ENCODE assay signal across 8 cellular contexts in the genomic region with DNA sequence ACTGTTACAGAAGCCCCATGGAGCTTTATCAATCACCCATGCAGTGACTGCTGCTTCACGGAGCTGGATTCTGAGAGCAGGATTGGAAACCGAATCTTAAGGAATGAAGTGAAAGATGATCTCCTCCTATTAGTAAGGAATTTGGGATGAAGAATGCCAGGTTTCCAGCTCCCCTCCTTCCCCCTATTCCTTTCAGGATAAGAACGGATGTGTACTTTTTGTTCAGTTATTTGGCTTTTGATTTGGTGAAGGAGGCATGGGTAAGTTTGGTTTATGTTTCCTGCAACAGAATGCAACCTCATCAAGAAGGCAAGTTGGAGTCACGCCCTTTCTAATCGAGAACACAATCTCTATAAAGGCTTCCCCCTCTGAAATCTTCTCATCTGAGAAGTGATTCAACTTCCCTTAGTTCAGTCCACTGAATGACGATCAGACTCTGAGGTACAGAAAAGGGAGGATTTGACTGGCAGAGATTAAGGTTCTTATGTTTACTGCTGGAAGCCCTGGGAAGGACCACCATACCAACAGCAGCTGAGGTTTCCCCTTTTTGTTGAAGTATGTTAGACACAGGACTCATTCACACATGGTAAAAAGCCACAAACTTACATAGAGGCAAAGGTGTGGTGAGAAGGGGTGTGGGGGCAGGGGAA. TPM values are rescaled to one million over a fixed set of nuclear protein-coding genes. Genes with fewer than 3 reads are reported as not detected.
DNase-seq lines count a peak whose midpoint lies in the region; ATAC-seq and TF ChIP-seq lines count a peak whose summit lies in the region.

No MANE protein-coding gene starts in this region.

- H3K4me1 ChIP-seq in adrenal gland (replicated peaks in 1 of 2) (peaks cover 52 to 78% of the 10 kb centered on the region in 2 donors), left lung (peaks cover 53 to 97% of the 10 kb centered on the region in 2 donors), upper lobe of left lung (peaks cover 70 to 78% (median 75%) of the 10 kb centered on the region in 4 donors)

- no peaks in the 10 kb centered on the region for H3K27me3 ChIP-seq in adrenal gland
- H3K27me3 ChIP-seq in left lung = no peaks in the 10 kb centered on the region
- H3K27me3 ChIP-seq in upper lobe of left lung = no peaks in the 10 kb centered on the region

- TF ChIP-seq CTCF in adrenal gland (IDR thresholded peaks at IDR 0.05) = no peak
- TF ChIP-seq CTCF in left lung (IDR thresholded peaks at IDR 0.05) = no peak
- TF ChIP-seq CTCF in upper lobe of left lung (IDR thresholded peaks at IDR 0.05) = no peak

- H3K36me3 ChIP-seq in adrenal gland (replicated peaks in 1 of 2) (peaks cover 0 to 6% of the 10 kb centered on the region in 2 donors), left lung (peaks cover 0 to 10% of the 10 kb centered on the region in 2 donors), upper lobe of left lung (peaks cover 0 to 10% (median 0%) of the 10 kb centered on the region in 4 donors)

- DNase-seq in AG08395 (ENCODE audit: low spot score) (peak; percentile 22), adrenal gland (no peak), left lung (no peak), upper lobe of left lung (no peak), NCI-H2227 treated with DMSO at 0.1 percent for 48 hours (lab: John Stamatoyannopoulos, UW) (no peak), mesenteric fat pad (ENCODE audit: low spot score) (no peak), HuH-7 (ENCODE audit: low spot score) (no peak)
- DNase-seq in Jurkat, Clone E6-1 (ENCODE audit: low read depth, low spot score) = peak; percentile 86

- H3K4me3 ChIP-seq in Jurkat, Clone E6-1 (ENCODE audit: low read length) = peak overlapping the region; percentile 38
- peak overlapping the region in 1 of 4 donors; percentile 4 for H3K4me3 ChIP-seq in adrenal gland
- H3K4me3 ChIP-seq in left lung = no peak overlapping the region
- peak overlapping the region in 2 of 4 donors; percentile 7 to 10 for H3K4me3 ChIP-seq in upper lobe of left lung

- intact Hi-C loops in adrenal gland (cut with DNase I) (no loop called here), left lung (cut with DNase I) (no loop called here)

- peak in 1 of 4 donors; percentile 26 for TF ChIP-seq EP300 in upper lobe of left lung (IDR thresholded peaks at IDR 0.05)

- ATAC-seq in left lung = peak; percentile 8
- ATAC-seq in upper lobe of left lung (ENCODE audit: low FRiP score in 2 of 2) = peak in 1 of 2 donors; percentile 42

- H3K27ac ChIP-seq in adrenal gland (peak overlapping the region in 4 of 5 donors; percentile 72 to 88 (median 83)), left lung (peak overlapping the region; percentile 82 to 88), upper lobe of left lung (peak overlapping the region; percentile 83 to 96 (median 88))

- H3K9me3 ChIP-seq in adrenal gland (replicated peaks in 1 of 3) (no peaks in the 10 kb centered on the region), left lung (no peaks in the 10 kb centered on the region), upper lobe of left lung (no peaks in the 10 kb centered on the region)

- TF ChIP-seq POLR2A in adrenal gland (IDR thresholded peaks at IDR 0.05) = no peak
- TF ChIP-seq POLR2A in upper lobe of left lung (IDR thresholded peaks at IDR 0.05) = peak in 1 of 4 donors; percentile 12

- WGBS in adrenal gland, 4 donors = 8 to 16% (median 13%) methylated on average over 6 of the region's 6 CpGs
- 7% methylated on average over 6 of the region's 6 CpGs for WGBS in upper lobe of left lung, 2 donors

RNA-seq across cellular contexts. Expression of a gene that starts 5.5 kb away (rescaled TPM):
- 43.7 TPM for polyA plus RNA-seq in Jurkat, Clone E6-1 (2012; ENCODE audit: insufficient read depth, insufficient read length)
- 10 to 100 TPM; 42.4 to 69.0 (median 52.2) TPM for total RNA-seq in adrenal gland
- 10 to 100 TPM; 36.2 to 55.1 (median 38.3) TPM for polyA plus RNA-seq in adrenal gland
- total RNA-seq in left lung = 10 to 100 TPM; 56.2 to 58.3 TPM
- 100 to 1,000 TPM in 1 of 6 donors, 10 to 100 TPM in 5; 36.4 to 103 (median 46.3) TPM for total RNA-seq in upper lobe of left lung
- 62.1 TPM for total RNA-seq in mesenteric fat pad

Comparison
In these comparisons a context has a peak if more than half of its experiments do, and no peak if none do; other contexts are left out.
1. DNase-seq: peak in AG08395 (single experiment) and Jurkat, Clone E6-1 (single experiment); none in adrenal gland (0 of 7), left lung (0 of 2), upper lobe of left lung (0 of 2), NCI-H2227 treated with DMSO at 0.1 percent for 48 hours (single experiment), mesenteric fat pad (single experiment) and HuH-7 (single experiment).
2. Peak in every context shown above with its lines, with median percentiles within 50 percentile points of each other: H3K27ac ChIP-seq.